ENCODE assay signal across 8 cellular contexts in the genomic region with DNA sequence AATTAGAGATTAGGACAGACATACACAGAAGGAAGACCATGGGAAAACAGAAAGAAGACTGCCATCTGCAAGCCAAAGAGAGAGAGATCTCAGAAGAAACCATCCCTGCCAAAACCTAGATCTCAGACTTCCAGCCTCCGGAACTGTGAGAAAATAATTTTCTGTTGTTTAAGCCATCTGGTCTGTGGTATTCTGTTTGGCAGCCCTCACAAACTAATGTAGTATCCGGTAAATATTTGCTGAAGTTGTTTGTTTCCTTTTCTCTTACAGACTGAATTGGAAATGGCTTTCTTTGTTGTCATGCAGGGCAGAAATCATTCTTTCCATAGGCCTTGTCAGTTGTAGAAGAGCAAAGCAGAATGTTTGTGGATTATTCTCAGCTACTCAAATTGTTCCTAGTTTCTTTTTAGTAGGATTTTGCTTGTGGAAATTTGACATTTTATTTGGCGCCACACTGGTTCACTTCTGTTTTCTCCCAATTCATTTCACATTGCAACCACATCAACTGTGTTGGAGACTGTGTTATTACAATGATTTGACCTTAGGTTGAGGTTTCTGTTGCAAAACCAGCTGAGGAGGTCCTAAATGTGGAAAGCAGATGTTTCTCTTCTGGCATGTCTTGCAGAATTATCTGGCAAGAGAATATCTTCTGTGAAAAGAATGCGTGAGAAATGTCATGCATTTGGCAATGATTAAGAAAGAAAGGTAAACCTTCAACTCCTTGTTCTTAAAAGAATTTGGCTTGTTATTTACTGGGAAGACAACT. TPM values are rescaled to one million over a fixed set of nuclear protein-coding genes. Genes with fewer than 3 reads are reported as not detected.
DNase-seq lines count a peak whose midpoint lies in the region; ATAC-seq, FAIRE-seq and TF ChIP-seq lines count a peak whose summit lies in the region.

No MANE protein-coding gene starts in this region.

- peaks cover 4% of the 10 kb centered on the region for H3K4me1 ChIP-seq in lower lobe of right lung
- peaks cover 0 to 3% of the 10 kb centered on the region in 2 donors for H3K4me1 ChIP-seq in uterus
- no peaks in the 10 kb centered on the region for H3K4me1 ChIP-seq in Peyer's patch

- TF ChIP-seq POLR2A in uterus (IDR thresholded peaks at IDR 0.05) (no peak), Peyer's patch (IDR thresholded peaks at IDR 0.05) (no peak)

- H3K9me3 Mint-ChIP-seq in T-helper 2 cell treated with Interferon-gamma antibody and Interleukin-4, amounts not matched to agents 5 μg/mL and 100 μg/mL, for 36 hours = no peaks in the 10 kb centered on the region

- no peak for TF ChIP-seq CTCF in brain microvascular endothelial cell (IDR thresholded peaks at IDR 0.05; ENCODE audit: low read depth, low read length, missing control alignments)
- TF ChIP-seq CTCF in lower lobe of right lung (IDR thresholded peaks at IDR 0.05) = no peak
- no peak for TF ChIP-seq CTCF in uterus (IDR thresholded peaks at IDR 0.05)
- TF ChIP-seq CTCF in D721Med (IDR thresholded peaks at IDR 0.05; ENCODE audit: insufficient read depth, missing control alignments) = no peak
- no peak for TF ChIP-seq CTCF in Peyer's patch (IDR thresholded peaks at IDR 0.05)

- no peak for DNase-seq in T-helper 2 cell treated with Interferon-gamma antibody and Interleukin-4, amounts not matched to agents 5 μg/mL and 100 μg/mL, for 36 hours (ENCODE audit: low spot score)
- DNase-seq in T-helper 2 cell (no peak), brain microvascular endothelial cell (peak; percentile 73), lower lobe of right lung (no peak), uterus (no peak), NCI-H146 (lab: John Stamatoyannopoulos, UW) (no peak), D721Med (ENCODE audit: insufficient read length, low spot score) (no peak), Peyer's patch (no peak)

- no peaks in the 10 kb centered on the region for H3K27me3 Mint-ChIP-seq in T-helper 2 cell treated with Interferon-gamma antibody and Interleukin-4, amounts not matched to agents 5 μg/mL and 100 μg/mL, for 36 hours (ENCODE audit: low read depth)

- in situ Hi-C loops in brain microvascular endothelial cell (cut with HindIII; ENCODE audit: low pct_ligation_motif_present, low sequenced_read_pairs) = no loop called here

- H3K4me1 Mint-ChIP-seq in T-helper 2 cell treated with Interferon-gamma antibody and Interleukin-4, amounts not matched to agents 5 μg/mL and 100 μg/mL, for 36 hours (ENCODE audit: low read depth) = peaks cover 2% of the 10 kb centered on the region

- ATAC-seq in lower lobe of right lung = peak; percentile 55 to 61

- peak overlapping the region; percentile 13 for H3K27ac Mint-ChIP-seq in T-helper 2 cell treated with Interferon-gamma antibody and Interleukin-4, amounts not matched to agents 5 μg/mL and 100 μg/mL, for 36 hours

- intact Hi-C loops in lower lobe of right lung (cut with DNase I) (no loop called here), uterus (cut with DNase I; ENCODE audit: low total_unique reads) (no loop called here)

- H3K9me3 ChIP-seq in lower lobe of right lung (no peaks in the 10 kb centered on the region), uterus (no peaks in the 10 kb centered on the region), Peyer's patch (no peaks in the 10 kb centered on the region)

- no peaks in the 10 kb centered on the region for H3K27me3 ChIP-seq in brain microvascular endothelial cell (replicated peaks)
- no peaks in the 10 kb centered on the region for H3K27me3 ChIP-seq in lower lobe of right lung (ENCODE audit: low read depth)
- H3K27me3 ChIP-seq in uterus = no peaks in the 10 kb centered on the region
- no peaks in the 10 kb centered on the region for H3K27me3 ChIP-seq in Peyer's patch

- no peak overlapping the region for H3K4me3 Mint-ChIP-seq in T-helper 2 cell treated with Interferon-gamma antibody and Interleukin-4, amounts not matched to agents 5 μg/mL and 100 μg/mL, for 36 hours

- H3K27ac ChIP-seq in brain microvascular endothelial cell (peak overlapping the region; percentile 30), lower lobe of right lung (peak overlapping the region; percentile 47), uterus (peak overlapping the region; percentile 61 to 84), Peyer's patch (peak overlapping the region in 2 of 4 donors; percentile 1 to 58)

- no peaks in the 10 kb centered on the region for H3K36me3 ChIP-seq in brain microvascular endothelial cell (replicated peaks)
- H3K36me3 ChIP-seq in lower lobe of right lung = no peaks in the 10 kb centered on the region
- H3K36me3 ChIP-seq in uterus = no peaks in the 10 kb centered on the region
- peaks cover 0 to 5% (median 0%) of the 10 kb centered on the region in 3 donors for H3K36me3 ChIP-seq in Peyer's patch

- no peak overlapping the region for H3K4me3 ChIP-seq in brain microvascular endothelial cell (ENCODE audit: low read depth, low read length)
- H3K4me3 ChIP-seq in lower lobe of right lung = no peak overlapping the region
- H3K4me3 ChIP-seq in uterus = peak overlapping the region in 1 of 2 donors; percentile 3
- no peak overlapping the region for H3K4me3 ChIP-seq in Peyer's patch

- peaks cover 51% of the 10 kb centered on the region for H3K36me3 Mint-ChIP-seq in T-helper 2 cell treated with Interferon-gamma antibody and Interleukin-4, amounts not matched to agents 5 μg/mL and 100 μg/mL, for 36 hours (ENCODE audit: low read depth)

- FAIRE-seq in D721Med (lab: Jason Lieb, UNC) = no peak

RNA-seq across cellular contexts. Expression of gene ACTA2, which starts 25.9 kb away (rescaled TPM):
- 204 TPM for total RNA-seq in lower lobe of right lung
- total RNA-seq in uterus = 1,000 to 10,000 TPM; 2,685 to 5,347 (median 3,837) TPM
- 100 to 1,000 TPM in 3 of 4 donors, 10 to 100 TPM in 1; 83.5 to 342 (median 142) TPM for total RNA-seq in Peyer's patch

RNA-seq across cellular contexts. Expression of gene STAMBPL1, which starts 46.6 kb away (rescaled TPM):
- 7.1 TPM for total RNA-seq in lower lobe of right lung
- 10 to 100 TPM in 1 of 4 donors, 1 to 10 TPM in 3; 3.8 to 23.6 (median 6.5) TPM for total RNA-seq in uterus
- total RNA-seq in Peyer's patch = 100 to 1,000 TPM in 1 of 4 donors, 10 to 100 TPM in 3; 54.6 to 116 (median 84.6) TPM

Comparison
In these comparisons a context has a peak if more than half of its experiments do, and no peak if none do; other contexts are left out.
1. RNA of gene ACTA2, which starts 25.9 kb away (total RNA-seq): 2,685 to 5,347 TPM in uterus; 204 TPM in lower lobe of right lung (single experiment) and 83.5 to 342 TPM in Peyer's patch; every median in the first group is over 4 times any median in the second.